ENCODE assay signal across 10 cellular contexts in the genomic region with DNA sequence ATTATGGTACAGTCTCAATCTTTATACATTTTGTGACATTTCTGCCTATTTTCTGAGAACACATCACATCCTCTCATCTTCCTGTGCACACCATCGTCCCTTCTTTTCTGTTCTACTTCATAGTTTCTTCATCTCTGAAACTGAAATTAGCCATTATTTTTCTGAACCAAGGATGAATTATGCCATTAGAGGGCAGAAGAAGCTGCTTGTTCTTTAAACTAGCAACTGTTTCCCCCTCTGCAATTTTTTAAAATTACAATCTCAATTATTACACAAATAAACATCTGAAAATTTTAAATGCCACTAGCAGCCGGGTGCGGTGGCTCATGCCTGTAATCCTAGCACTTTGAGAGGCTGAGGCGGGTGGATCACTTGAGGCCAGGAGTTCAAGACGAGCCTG. TPM values are rescaled to one million over a fixed set of nuclear protein-coding genes. Genes with fewer than 3 reads are reported as not detected.
A peak's percentile ranks its signal among the peaks of the same experiment; 100 is the strongest.
DNase-seq lines count a peak whose midpoint lies in the region; ATAC-seq and TF ChIP-seq lines count a peak whose summit lies in the region.
"Had no signal": no experiment of that assay in that cellular context is flagged by ENCODE, and none has a peak within 500 bp of the region (broad histone marks: within the 10 kb centered on the region; RNA-seq: fewer than 3 reads in every experiment).

No MANE protein-coding gene starts in this region.

- H3K9me3 ChIP-seq in mammary epithelial cell (replicated peaks; ENCODE audit: insufficient read depth, low read length) = no peaks in the 10 kb centered on the region

- no peak overlapping the region for H3K4me2 ChIP-seq in mammary epithelial cell (ENCODE audit: insufficient read depth, low read depth, low read length)

- no TSS peak for BruUV-seq in mammary epithelial cell (replicated peaks; lab: Mats Ljungman, UMichigan)

- in situ Hi-C loops in mammary epithelial cell (cut with MboI; ENCODE audit: low sequenced_read_pairs in 2 of 2) = loop anchor here (10.0 to 25.0 kb wide), 2 partner anchors 107 to 214 kb away; no protein-coding TSS in a partner anchor

- H3K4me3 ChIP-seq in BJ (ENCODE audit: low read depth, low read length) = no peak overlapping the region
- H3K4me3 ChIP-seq in mammary epithelial cell (replicated peaks in 1 of 3; ENCODE audit: insufficient read depth in 1 of 3, low read depth in 2 of 3, low read length in 3 of 3) = no peak overlapping the region

- no peak for ATAC-seq in HG03159 (IDR thresholded peaks at IDR 0.05; ENCODE audit: unreplicated experiment)
- ATAC-seq: activated naive CD8-positive, alpha-beta T cell treated with anti-CD3 and anti-CD28 coated beads, Interleukin-2, amount 50 U/mL, for 24 hours had no signal

- no peaks in the 10 kb centered on the region for H3K79me2 ChIP-seq in mammary epithelial cell (ENCODE audit: insufficient read depth, low read length)

- no peak for DNase-seq in BJ (ENCODE audit: low read depth)
- peak; percentile 63 for DNase-seq in LHCN-M2 (ENCODE audit: low read depth)
- peak; percentile 6 for DNase-seq in mammary epithelial cell
- DNase-seq in myocyte (ENCODE audit: low read depth) = peak; percentile 44
- DNase-seq in NCI-H524 treated with DMSO at 0.1 percent for 48 hours (lab: John Stamatoyannopoulos, UW) = no peak
- DNase-seq in NCI-H187 treated with DMSO at 0.1 percent for 48 hours (lab: John Stamatoyannopoulos, UW) = no peak
- DNase-seq in HuH-7 (ENCODE audit: low spot score) = no peak
- DNase-seq: activated naive CD8-positive, alpha-beta T cell treated with anti-CD3 and anti-CD28 coated beads, Interleukin-2, amount 50 U/mL, for 24 hours; T-helper 2 cell had no signal

- H3K4me1 ChIP-seq in mammary epithelial cell (ENCODE audit: insufficient read depth, low read length) = peaks cover 2% of the 10 kb centered on the region

- H4K20me1 ChIP-seq in mammary epithelial cell (ENCODE audit: insufficient read depth, low read length) = no peaks in the 10 kb centered on the region

- H3K9ac ChIP-seq in mammary epithelial cell (ENCODE audit: insufficient read depth, low read length) = no peak overlapping the region

- no peaks in the 10 kb centered on the region for H3K27me3 ChIP-seq in BJ (ENCODE audit: control insufficient read depth, insufficient read depth, low read length)
- no peaks in the 10 kb centered on the region for H3K27me3 ChIP-seq in mammary epithelial cell (ENCODE audit: insufficient read depth, low read length)

- H2AFZ ChIP-seq in mammary epithelial cell (ENCODE audit: low read depth, low read length) = no peak overlapping the region

- no peak overlapping the region for H3K27ac ChIP-seq in mammary epithelial cell (ENCODE audit: insufficient read depth, low read depth, low read length)

- intact Hi-C loops in mammary epithelial cell (cut with micrococcal nuclease) = loop anchor here (1.0 kb wide), 2 partner anchors 109 to 220 kb away; no protein-coding TSS in a partner anchor

- POLR2A ChIA-PET in BJ (lab: Charles Lee) = no interaction called here

- TF ChIP-seq CTCF in BJ (IDR thresholded peaks at IDR 0.05; ENCODE audit: insufficient read depth, low read depth, low read length) (peak; percentile 56), mammary epithelial cell (conservative IDR thresholded peaks at IDR 0.05 in 1 of 2, IDR thresholded peaks at IDR 0.05 in 1 of 2; ENCODE audit: extremely low read depth in 1 of 2, insufficient read depth in 1 of 2, low read depth in 1 of 2, low read length in 2 of 2) (peak; percentile 15 to 52)

- dilution Hi-C loops in mammary epithelial cell (cut with HindIII; ENCODE audit: low sequenced_read_pairs) = no loop called here

- no peaks in the 10 kb centered on the region for H3K36me3 ChIP-seq in BJ (ENCODE audit: control insufficient read depth, insufficient read depth, low read length)
- H3K36me3 ChIP-seq in mammary epithelial cell (ENCODE audit: insufficient read depth, low read length) = no peaks in the 10 kb centered on the region

- CTCF ChIA-PET in BJ (lab: Yijun Ruan, JAX) = interaction anchor here (0.6 to 2.5 kb wide), 16 partner anchors 12 to 536 kb away, joined by 3 to 16 read pairs (median 4); no protein-coding TSS in a partner anchor
- CTCF ChIA-PET in mammary epithelial cell (lab: Charles Lee; ENCODE audit: low non-redundant PET) = interaction anchor here (0.6 to 1.0 kb wide), 3 partner anchors 13 to 222 kb away, joined by 4 to 6 read pairs (median 6); no protein-coding TSS in a partner anchor

- WGBS in mammary epithelial cell (ENCODE audit: low coverage, missing lambda C conversion rate) = 88% methylated on average over 5 of the region's 5 CpGs

RNA-seq across cellular contexts. Expression of a gene that starts 41.3 kb away (rescaled TPM):
- polyA plus RNA-seq in BJ (2011; rRNA removed) = 11.7 and 21.3 TPM in 2 replicates
- 16.1 and 20.1 TPM in 2 replicates for polyA minus RNA-seq in BJ (2011; rRNA and poly(A)+ RNA removed)
- total RNA-seq in LHCN-M2 (2014; rRNA removed) = 26.0 and 35.3 TPM in 2 replicates
- 7.8 TPM for polyA plus RNA-seq in LHCN-M2 (2012)
- total RNA-seq in mammary epithelial cell = 10 to 100 TPM; 33.0 to 40.4 TPM
- 15.8 TPM for polyA plus RNA-seq in mammary epithelial cell
- 22.9 TPM for polyA minus RNA-seq in mammary epithelial cell
- total RNA-seq in myocyte = 38.4 and 56.4 TPM in 2 replicates
- 11.3 TPM for polyA plus RNA-seq in myocyte (2012)

Comparison
In these comparisons a context has a peak if more than half of its experiments do, and no peak if none do; other contexts are left out.
1. DNase-seq: peak in LHCN-M2 (single experiment), mammary epithelial cell (single experiment) and myocyte (single experiment); none in BJ (single experiment), NCI-H524 treated with DMSO at 0.1 percent for 48 hours (single experiment), NCI-H187 treated with DMSO at 0.1 percent for 48 hours (single experiment) and HuH-7 (single experiment).